Comparison of ENCODE assay signal across 8 cellular contexts in the genomic region with DNA sequence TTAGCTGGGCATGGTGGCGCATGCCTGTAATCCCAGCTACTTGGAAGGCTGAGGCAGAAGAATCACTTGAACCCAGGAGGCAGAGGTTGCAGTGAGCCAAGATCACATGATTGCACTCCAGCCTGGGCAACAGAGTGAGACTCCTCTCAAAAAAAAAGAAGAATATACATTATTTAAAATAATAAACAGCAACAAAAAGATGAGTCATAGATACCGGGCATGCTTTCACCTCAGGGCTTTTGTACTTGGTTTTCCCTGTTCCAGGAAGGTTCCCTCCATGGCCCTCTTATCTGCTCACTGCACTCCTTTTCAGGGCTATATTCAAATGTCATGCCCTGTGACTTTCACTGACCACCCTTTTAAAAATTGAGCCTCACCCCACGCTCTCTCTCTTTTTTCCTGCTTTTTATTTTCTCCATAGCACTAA. TPM values are rescaled to one million over a fixed set of nuclear protein-coding genes. Genes with fewer than 3 reads are reported as not detected.
A peak's percentile ranks its signal among the peaks of the same experiment; 100 is the strongest.
DNase-seq lines count a peak whose midpoint lies in the region; ATAC-seq, FAIRE-seq and TF ChIP-seq lines count a peak whose summit lies in the region.
"Not testable (repeated sequence)": the region's sequence is repeated elsewhere in the genome, so short reads cannot be mapped to it uniquely, and the experiment has no call there.
"Had no signal": no experiment of that assay in that cellular context is flagged by ENCODE, and none has a peak within 500 bp of the region (broad histone marks: within the 10 kb centered on the region; RNA-seq: fewer than 3 reads in every experiment).

No MANE protein-coding gene starts in this region.

- H3K4me2 ChIP-seq in PC-9, result peak overlapping the region; percentile 91
- peak overlapping the region; percentile 93 for H3K4me2 ChIP-seq in K562 (ENCODE audit: insufficient read depth, low read length)
- H3K4me2 ChIP-seq in endothelial cell of umbilical vein (ENCODE audit: insufficient read depth, low read length), result peak overlapping the region; percentile 32
- H3K4me2 ChIP-seq in osteoblast (ENCODE audit: insufficient read depth, low read length), result peak overlapping the region; percentile 11

- dilution Hi-C loops in endothelial cell of umbilical vein (cut with MboI; ENCODE audit: extremely low pct_ligation_motif_present, low sequenced_read_pairs), result not testable (repeated sequence)

- in situ Hi-C loops in G401 (cut with HindIII; ENCODE audit: low sequenced_read_pairs); K562 (cut with MboI): not testable (repeated sequence)

- H3F3A ChIP-seq in PC-9 (ENCODE audit: insufficient read depth, low read depth), result peaks cover 47% of the 10 kb centered on the region

- H3K9me1 ChIP-seq in K562 (ENCODE audit: control insufficient read depth, insufficient read depth, low read length); endothelial cell of umbilical vein (replicated peaks; ENCODE audit: control insufficient read depth, extremely low read depth, insufficient read depth, low read length): not testable (repeated sequence)

- H3K9me3 ChIP-seq in PC-9 (ENCODE audit: insufficient read depth, low read depth); K562 (replicated peaks; ENCODE audit: control insufficient read depth, insufficient read depth, low read depth, low read length); endothelial cell of umbilical vein (replicated peaks; ENCODE audit: control insufficient read depth, insufficient read depth, low read length); osteoblast (ENCODE audit: low read depth, low read length); subcutaneous abdominal adipose tissue (ENCODE audit: control insufficient read depth in 5 of 5, low read length in 5 of 5): not testable (repeated sequence)

- BruUV-seq in PC-9 (replicated peaks; lab: Mats Ljungman, UMichigan); K562 (replicated peaks; lab: Mats Ljungman, UMichigan); endothelial cell of umbilical vein (replicated peaks; lab: Mats Ljungman, UMichigan): not testable (repeated sequence)

- H4K20me1 ChIP-seq in PC-9 (ENCODE audit: insufficient read depth); K562 (replicated peaks; ENCODE audit: control insufficient read depth, insufficient read depth, low read length); endothelial cell of umbilical vein (replicated peaks; ENCODE audit: control insufficient read depth, extremely low read depth, insufficient read depth, low read length): not testable (repeated sequence)
- peaks cover 17% of the 10 kb centered on the region for H4K20me1 ChIP-seq in osteoblast (ENCODE audit: insufficient read depth, low read length)

- peak; percentile 81; the same call in 1 of the 2 replicates for TF ChIP-seq EP300 in K562 (IDR thresholded peaks at IDR 0.05; ENCODE audit: low read length)

- H3K27ac ChIP-seq in PC-9 (peak overlapping the region; percentile 67), K562 (ENCODE audit: extremely low read depth, low read depth, low read length) (peak overlapping the region; percentile 84), endothelial cell of umbilical vein (ENCODE audit: insufficient read depth, low read depth, low read length) (peak overlapping the region; percentile 50), subcutaneous abdominal adipose tissue (ENCODE audit: low read depth, low read length) (peak overlapping the region; percentile 51)
- not testable (repeated sequence) for H3K27ac ChIP-seq in osteoblast (ENCODE audit: low read depth, low read length)

- H2AFZ ChIP-seq in PC-9; K562 (ENCODE audit: low read depth, low read length); endothelial cell of umbilical vein (ENCODE audit: low read depth, low read length); osteoblast (ENCODE audit: low read length): not testable (repeated sequence)

- not testable (repeated sequence) for H3K27me3 ChIP-seq in PC-9 (ENCODE audit: insufficient read depth, low read depth); K562 (ENCODE audit: control insufficient read depth in 2 of 2, insufficient read depth in 2 of 2, low read length in 2 of 2); endothelial cell of umbilical vein (ENCODE audit: control insufficient read depth in 2 of 2, insufficient read depth in 2 of 2, low read length in 2 of 2); osteoblast (ENCODE audit: insufficient read depth, low read length); subcutaneous abdominal adipose tissue (ENCODE audit: control insufficient read depth in 5 of 5, insufficient read depth in 4 of 5, low read length in 5 of 5)

- POLR2A ChIA-PET in PC-9 (lab: Charles Lee; ENCODE audit: unreplicated experiment) (interaction anchor here (0.7 kb wide), 1 partner anchor 159 kb away, joined by 4 read pairs; no protein-coding TSS in a partner anchor), K562 (lab: Yijun Ruan, JAX) (interaction anchor here (0.6 to 1.8 kb wide), 5 partner anchors 8 to 187 kb away, joined by 3 to 5 read pairs (median 3); no protein-coding TSS in a partner anchor)
- POLR2A ChIA-PET in endothelial cell of umbilical vein (lab: Charles Lee), result not testable (repeated sequence)

- 0 out of 2 replicates have a peak, but pooled peaks have one; percentile 7 for TF ChIP-seq POLR2A in K562 (conservative IDR thresholded peaks at IDR 0.05)
- not testable (repeated sequence) for TF ChIP-seq POLR2A in endothelial cell of umbilical vein (IDR thresholded peaks at IDR 0.05; ENCODE audit: low read depth, low read length)

- H3K36me3 ChIP-seq in PC-9 (ENCODE audit: low read depth) (peaks cover 28% of the 10 kb centered on the region; the same call in 1 of the 2 replicates), K562 (ENCODE audit: control insufficient read depth, insufficient read depth, low read length) (peaks cover 40% of the 10 kb centered on the region)
- not testable (repeated sequence) for H3K36me3 ChIP-seq in endothelial cell of umbilical vein (ENCODE audit: control insufficient read depth in 2 of 2, extremely low read depth in 1 of 2, insufficient read depth in 2 of 2, low read length in 2 of 2); osteoblast (ENCODE audit: insufficient read depth, low read length); subcutaneous abdominal adipose tissue (ENCODE audit: control insufficient read depth in 5 of 5, insufficient read depth in 5 of 5, low read length in 5 of 5)

- peaks cover 58% of the 10 kb centered on the region for H3K4me1 ChIP-seq in PC-9 (replicated peaks; ENCODE audit: insufficient read depth)
- H3K4me1 ChIP-seq in K562 (replicated peaks in 1 of 2; ENCODE audit: control insufficient read depth in 2 of 2, insufficient read depth in 2 of 2, low read length in 2 of 2), result peaks cover 15 to 19% of the 10 kb centered on the region in 2 experiments; a peak in 4 of 5 replicates
- H3K4me1 ChIP-seq in endothelial cell of umbilical vein (ENCODE audit: control insufficient read depth, extremely low read depth, insufficient read depth, low read length), result peaks cover 48% of the 10 kb centered on the region
- peaks cover 40% of the 10 kb centered on the region for H3K4me1 ChIP-seq in osteoblast (ENCODE audit: insufficient read depth, low read length)
- peaks cover 2 to 56% (median 43%) of the 10 kb centered on the region in 5 donors for H3K4me1 ChIP-seq in subcutaneous abdominal adipose tissue (ENCODE audit: control insufficient read depth in 5 of 5, insufficient read depth in 5 of 5, low read length in 5 of 5)

- peak overlapping the region; percentile 30 for H3K4me3 ChIP-seq in PC-9
- peak overlapping the region; percentile 75 for H3K4me3 ChIP-seq in K562
- H3K4me3 ChIP-seq in endothelial cell of umbilical vein (replicated peaks in 1 of 3; ENCODE audit: insufficient read depth in 1 of 3, low read depth in 1 of 3, low read length in 3 of 3), result peak overlapping the region in 1 of 3 experiments; percentile 3
- peak overlapping the region; percentile 11 for H3K4me3 ChIP-seq in osteoblast (ENCODE audit: insufficient read depth, low read length)
- not testable (repeated sequence) for H3K4me3 ChIP-seq in subcutaneous abdominal adipose tissue (ENCODE audit: low read depth in 1 of 5, low read length in 5 of 5)

- H3K79me2 ChIP-seq in PC-9 (ENCODE audit: low read depth), result peaks cover 79% of the 10 kb centered on the region
- peaks cover 93% of the 10 kb centered on the region for H3K79me2 ChIP-seq in K562 (ENCODE audit: control insufficient read depth, insufficient read depth, low read length)
- H3K79me2 ChIP-seq in endothelial cell of umbilical vein (ENCODE audit: control insufficient read depth, insufficient read depth, low read length), result peaks cover 71% of the 10 kb centered on the region
- peaks cover 78% of the 10 kb centered on the region for H3K79me2 ChIP-seq in osteoblast (ENCODE audit: insufficient read depth, low read length)

- not testable (repeated sequence) for TF ChIP-seq CTCF in PC-9 (conservative IDR thresholded peaks at IDR 0.05); K562 (IDR thresholded peaks at IDR 0.05 in 2 of 3, conservative IDR thresholded peaks at IDR 0.05 in 1 of 3; ENCODE audit: insufficient read depth in 2 of 3, low read depth in 1 of 3, low read length in 3 of 3); endothelial cell of umbilical vein (IDR thresholded peaks at IDR 0.05; ENCODE audit: extremely low read depth in 1 of 2, insufficient read depth in 1 of 2, low read depth in 1 of 2, low read length in 2 of 2); osteoblast (IDR thresholded peaks at IDR 0.05; ENCODE audit: extremely low read depth, low read depth, low read length)

- 0% methylated on average over 2 of the region's 3 CpGs for WGBS in K562 (ENCODE audit: insufficient coverage, low coverage, missing lambda C conversion rate)

- FAIRE-seq in K562 (lab: Jason Lieb, UNC) (peak; percentile 49), endothelial cell of umbilical vein (lab: Jason Lieb, UNC) (peak; percentile 80)

- CTCF ChIA-PET in PC-9 (lab: Charles Lee); K562 (lab: Yijun Ruan, JAX; ENCODE audit: low intra/inter-chr PET ratio): not testable (repeated sequence)
- CTCF ChIA-PET in endothelial cell of umbilical vein (lab: Charles Lee), result interaction anchor here (1.0 to 1.4 kb wide), 2 partner anchors 10 to 149 kb away, joined by 3 to 7 read pairs; no protein-coding TSS in a partner anchor

- peak; percentile 17 for DNase-seq in G401 (ENCODE audit: low spot score)
- peak in 1 of 2 experiments; percentile 59 for DNase-seq in PC-9
- peak; percentile 61 to 85 (median 72) for DNase-seq in K562 (ENCODE audit: extremely low read depth in 1 of 4, low spot score in 3 of 4)
- DNase-seq in endothelial cell of umbilical vein (ENCODE audit: low read depth, low spot score), result peak; percentile 62
- DNase-seq in kidney tubule cell (ENCODE audit: low spot score), result peak; percentile 30
- DNase-seq in osteoblast (ENCODE audit: insufficient read length, low spot score, missing footprints), result peak; percentile 26

- not testable (repeated sequence) for TF ChIP-seq RAD21 in K562 (CRISPR knock-in tag; conservative IDR thresholded peaks at IDR 0.05 in 1 of 2, IDR thresholded peaks at IDR 0.05 in 1 of 2)

- H3K9me2 ChIP-seq in PC-9 (ENCODE audit: insufficient read depth), result not testable (repeated sequence)

- H3K9ac ChIP-seq in K562 (ENCODE audit: insufficient read depth in 1 of 2, low read depth in 2 of 2, low read length in 2 of 2), result peak overlapping the region in 1 of 2 experiments; percentile 89; a peak in 2 of 4 replicates
- H3K9ac ChIP-seq in endothelial cell of umbilical vein (replicated peaks; ENCODE audit: extremely low read depth, insufficient read depth, low read length); subcutaneous abdominal adipose tissue (ENCODE audit: low read length in 5 of 5): not testable (repeated sequence)

- peak; percentile 21 for ATAC-seq in K562

- intact Hi-C loops in PC-9 (cut with micrococcal nuclease; ENCODE audit: unreplicated experiment), result loop anchor here (2.0 to 10.0 kb wide), 2 partner anchors 15 to 339 kb away; partner anchors contain the start of gene HDDC2
- intact Hi-C loops in K562 (cut with micrococcal nuclease), result loop anchor here (1.0 to 10.0 kb wide), 4 partner anchors 49 to 819 kb away; no protein-coding TSS in a partner anchor
- intact Hi-C loops in endothelial cell of umbilical vein (cut with micrococcal nuclease), result loop anchor here (2.0 kb wide), 1 partner anchor 49 kb away; no protein-coding TSS in a partner anchor

RNA-seq across cellular contexts. Expression of gene RNF217, which starts 3.2 kb away (rescaled TPM):
- total RNA-seq in G401 (2014; rRNA removed; shearing (Covaris generic)), result 8.2 and 22.8 TPM in 2 replicates
- total RNA-seq in PC-9 (2021) (38.3 and 42.3 TPM in 2 replicates), K562 (2014; rRNA removed) (11.8 and 13.8 TPM in 2 replicates), K562 (2014; rRNA removed; fragmentation: Illumina TruSeq; extraction: Trizol) (18.7 and 20.6 TPM in 2 replicates), K562 (2015; rRNA removed; fragmentation: Illumina TruSeq; extraction: Trizol) (14.4 TPM in 2 replicates), K562 (2021) (25.6 and 26.5 TPM in 2 replicates), endothelial cell of umbilical vein (32.5 and 33.1 TPM in 2 replicates), osteoblast (22.8 and 24.8 TPM in 2 replicates)
- 38.7 and 108 TPM in 2 replicates for total RNA-seq in K562 (2011; cell fraction: chromatin; rRNA removed; ENCODE audit: low replicate concordance)
- 21.5 and 25.4 TPM in 2 replicates for total RNA-seq in K562 (2011; cell fraction: nucleolus; rRNA removed)
- 49.3 and 95.0 TPM in 2 replicates for total RNA-seq in K562 (2011; cell fraction: nucleoplasm; rRNA removed)
- polyA plus RNA-seq in K562 (2011; rRNA removed) (20.3 and 25.0 TPM in 2 replicates), K562 (2014; fragmentation: Illumina TruSeq; extraction: Trizol) (10.9 and 12.0 TPM in 2 replicates), K562 (2014; fragmentation: Nextera tagmentation; extraction: Ambion mirVana) (1 to 10 TPM; 2.9 to 4.0 TPM), K562 (2014; rRNA removed) (6.4 and 9.6 TPM in 2 replicates), endothelial cell of umbilical vein (8.2 and 8.8 TPM in 2 replicates)
- polyA plus RNA-seq in K562 (2011; cell fraction: cytosol; rRNA removed), result 5.9 and 15.0 TPM in 2 replicates
- polyA plus RNA-seq in K562 (2011; cell fraction: nucleus; rRNA removed), result 58.9 and 61.8 TPM in 2 replicates
- polyA plus RNA-seq in K562 (2012), result 5.7 and 11.9 TPM in 2 replicates
- polyA minus RNA-seq in K562 (2011; rRNA and poly(A)+ RNA removed), result 77.9 and 82.9 TPM in 2 replicates
- polyA minus RNA-seq in K562 (2011; cell fraction: cytosol; rRNA and poly(A)+ RNA removed), result 30.2 and 36.7 TPM in 2 replicates
- 49.7 and 70.3 TPM in 2 replicates for polyA minus RNA-seq in K562 (2011; cell fraction: nucleus; rRNA and poly(A)+ RNA removed)
- 7.0 and 10.4 TPM in 2 replicates for polyA plus RNA-seq in endothelial cell of umbilical vein (2011; cell fraction: cytosol; rRNA removed)
- 57.0 and 62.7 TPM in 2 replicates for polyA plus RNA-seq in endothelial cell of umbilical vein (2011; cell fraction: nucleus; rRNA removed)
- 9.2 and 10.5 TPM in 2 replicates for polyA plus RNA-seq in endothelial cell of umbilical vein (2012)
- polyA minus RNA-seq in endothelial cell of umbilical vein, result 33.3 and 42.5 TPM in 2 replicates
- polyA minus RNA-seq in endothelial cell of umbilical vein (2011; cell fraction: cytosol; rRNA and poly(A)+ RNA removed), result 15.2 TPM
- 71.6 and 85.4 TPM in 2 replicates for polyA minus RNA-seq in endothelial cell of umbilical vein (2011; cell fraction: nucleus; rRNA and poly(A)+ RNA removed)
- total RNA-seq: B cell had no signal

Comparison
In these comparisons a context has a peak if more than half of its experiments do, and no peak if none do; other contexts are left out.
1. H3K4me2 ChIP-seq: peak in every context shown above with its lines; median percentile 93 in K562; 91 in PC-9; 32 in endothelial cell of umbilical vein; 11 in osteoblast.